ENCODE assay signal across 13 cellular contexts in genomic region chr16:72434159-72434558, GRCh38.
A peak's percentile ranks its signal among the peaks of the same experiment; 100 is the strongest.
DNase-seq lines count a peak whose midpoint lies in the region; ATAC-seq and TF ChIP-seq lines count a peak whose summit lies in the region.
"Had no signal": no experiment of that assay in that cellular context is flagged by ENCODE, and none has a peak within 500 bp of the region (broad histone marks: within the 10 kb centered on the region; RNA-seq: fewer than 3 reads in every experiment).

No MANE protein-coding gene starts in this region.

- POLR2A ChIA-PET in OCI-LY7 (lab: Charles Lee), result no interaction called here

- H3K36me3 ChIP-seq in OCI-LY7 (ENCODE audit: insufficient read depth, low read length) (no peaks in the 10 kb centered on the region), endodermal cell (ENCODE audit: control insufficient read depth, insufficient read depth, low read length) (no peaks in the 10 kb centered on the region)

- no peaks in the 10 kb centered on the region for H3K4me1 Mint-ChIP-seq in endodermal cell

- H3K4me2 ChIP-seq in OCI-LY7 (ENCODE audit: low read length), result no peak overlapping the region
- H3K4me2 ChIP-seq: KMS-11 had no signal

- H3K4me1 ChIP-seq in OCI-LY7 (ENCODE audit: insufficient read depth, low read length, poor library complexity, severe bottlenecking) (no peaks in the 10 kb centered on the region), endodermal cell (ENCODE audit: control insufficient read depth, insufficient read depth, low read length) (no peaks in the 10 kb centered on the region)
- H3K4me1 ChIP-seq: testis had no signal

- H3K4me3 Mint-ChIP-seq in endodermal cell, result no peak overlapping the region
- H3K4me3 Mint-ChIP-seq: activated naive CD8-positive, alpha-beta T cell had no signal

- H2AFZ ChIP-seq in OCI-LY7 (ENCODE audit: low read length), result no peak overlapping the region

- H3K4me3 ChIP-seq in OCI-LY7 (ENCODE audit: low read depth, low read length, poor library complexity, severe bottlenecking) (no peak overlapping the region), endodermal cell (ENCODE audit: low read length) (peak overlapping the region; percentile 37)
- H3K4me3 ChIP-seq: testis had no signal

- TF ChIP-seq CTCF in OCI-LY7 (conservative IDR thresholded peaks at IDR 0.05; ENCODE audit: low read length) (no peak), endodermal cell (conservative IDR thresholded peaks at IDR 0.05) (no peak)

- intact Hi-C loops in OCI-LY7 (cut with micrococcal nuclease; ENCODE audit: unreplicated experiment), result no loop called here

- H3K27me3 Mint-ChIP-seq in endodermal cell (ENCODE audit: insufficient read depth), result no peaks in the 10 kb centered on the region
- H3K27me3 Mint-ChIP-seq: activated naive CD8-positive, alpha-beta T cell had no signal

- no peak for ATAC-seq in GM21360 (IDR thresholded peaks at IDR 0.05; ENCODE audit: unreplicated experiment)
- ATAC-seq: sciatic nerve had no signal

- H3K9ac ChIP-seq in endodermal cell (ENCODE audit: extremely low read depth, low read length, poor library complexity, severe bottlenecking), result no peak overlapping the region
- H3K9ac ChIP-seq: KMS-11 had no signal

- H3K27ac ChIP-seq in OCI-LY7 (ENCODE audit: low read depth, low read length, poor library complexity, severe bottlenecking), result no peak overlapping the region
- H3K27ac ChIP-seq in endodermal cell (ENCODE audit: low read depth, low read length), result no peak overlapping the region
- H3K27ac ChIP-seq: 22Rv1, KMS-11, testis had no signal

- no peak overlapping the region for H3K27ac Mint-ChIP-seq in endodermal cell
- H3K27ac Mint-ChIP-seq: activated naive CD8-positive, alpha-beta T cell had no signal

- CTCF ChIA-PET in OCI-LY7 (lab: Charles Lee; ENCODE audit: unreplicated experiment), result no interaction called here

- H3K9me3 ChIP-seq in OCI-LY7 (ENCODE audit: low read length), result peaks cover 22% of the 10 kb centered on the region
- peaks cover 34% of the 10 kb centered on the region for H3K9me3 ChIP-seq in endodermal cell (ENCODE audit: control insufficient read depth, low read length)
- H3K9me3 ChIP-seq: testis had no signal

- no peaks in the 10 kb centered on the region for H3K27me3 ChIP-seq in endodermal cell (ENCODE audit: control insufficient read depth, insufficient read depth, low read length, poor library complexity, severe bottlenecking)
- H3K27me3 ChIP-seq: testis had no signal

- no peaks in the 10 kb centered on the region for H4K20me1 ChIP-seq in OCI-LY7 (ENCODE audit: insufficient read depth, low read length)

- peaks cover 18% of the 10 kb centered on the region for H3K36me3 Mint-ChIP-seq in endodermal cell (ENCODE audit: low read depth)

- BruUV-seq in OCI-LY7 (replicated peaks; lab: Mats Ljungman, UMichigan), result no TSS peak

- 92 to 96% methylated on average over 2 of the region's 2 CpGs for WGBS in endodermal cell (ENCODE audit: insufficient coverage in 1 of 2, insufficient read length in 1 of 2), 2 experiments

- H3K9me2 ChIP-seq in OCI-LY7 (ENCODE audit: insufficient read depth, low read length), result no peaks in the 10 kb centered on the region

- DNase-seq in DMS 273 (lab: John Stamatoyannopoulos, UW; ENCODE audit: unreplicated experiment), result peak; percentile 10
- DNase-seq in DMS 273 treated with DMSO at 0.1 percent for 48 hours (lab: John Stamatoyannopoulos, UW), result no peak
- peak; percentile 28 for DNase-seq in OCI-LY7 (ENCODE audit: low spot score)
- no peak for DNase-seq in endodermal cell
- DNase-seq in myocyte (ENCODE audit: low read depth), result peak; percentile 10
- no peak for DNase-seq in activated CD8-positive, alpha-beta memory T cell treated with anti-CD3 and anti-CD28 coated beads, Interleukin-2, amount 50 U/mL, for 48 hours
- DNase-seq in NK-92 treated with Interleukin-12 subunit alpha and Interleukin-12 subunit beta, amount 100 ng/mL, for 24 hours (lab: John Stamatoyannopoulos, UW), result no peak
- DNase-seq: testis had no signal

- H3K79me2 ChIP-seq in OCI-LY7 (ENCODE audit: insufficient read depth, low read depth, low read length), result no peaks in the 10 kb centered on the region

- H3K9me3 Mint-ChIP-seq in endodermal cell, result peaks cover 37% of the 10 kb centered on the region

Comparison
In these comparisons a context has a peak if more than half of its experiments do, and no peak if none do; other contexts are left out.
1. DNase-seq: peak in DMS 273 (single experiment), OCI-LY7 (single experiment) and myocyte (single experiment); none in DMS 273 treated with DMSO at 0.1 percent for 48 hours (single experiment), endodermal cell (single experiment), activated CD8-positive, alpha-beta memory T cell treated with anti-CD3 and anti-CD28 coated beads, Interleukin-2, amount 50 U/mL, for 48 hours (single experiment) and NK-92 treated with Interleukin-12 subunit alpha and Interleukin-12 subunit beta, amount 100 ng/mL, for 24 hours (single experiment).